28 cellular contexts compared by ENCODE assay signal in the genomic region with DNA sequence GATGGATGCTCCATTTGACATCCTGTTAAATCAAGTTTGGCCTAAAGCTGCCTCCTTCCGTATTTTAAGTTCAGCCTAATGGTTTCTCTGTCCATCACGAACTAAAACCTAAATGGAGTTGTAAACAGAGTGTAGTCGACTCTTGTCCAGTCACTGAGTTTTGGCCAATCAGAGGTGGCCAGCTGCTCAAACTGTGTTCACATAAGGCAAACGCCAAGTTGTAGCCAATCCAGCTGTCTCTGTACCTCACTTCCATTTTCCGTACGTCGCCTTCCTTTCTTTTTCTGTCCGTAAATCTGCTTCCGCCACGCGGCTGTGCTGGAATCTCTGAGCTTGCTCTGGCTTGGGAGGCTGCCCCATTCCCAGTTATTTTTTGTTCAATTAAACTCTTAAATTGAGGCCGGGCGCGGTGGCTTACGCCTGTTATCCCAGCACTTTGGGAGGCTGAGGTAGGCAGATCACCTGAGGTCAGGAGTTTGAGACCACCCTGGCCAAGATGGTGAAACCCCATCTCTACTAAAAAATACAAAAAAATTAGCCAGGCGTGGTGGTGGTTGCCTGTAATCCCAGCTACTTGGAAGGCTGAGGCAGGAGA.
"Had no signal": no experiment of that assay in that cellular context is flagged by ENCODE, and none has a peak within 500 bp of the region (broad histone marks: within the 10 kb centered on the region; RNA-seq: fewer than 3 reads in every experiment).

No MANE protein-coding gene starts in this region.

- DNase-seq: hippocampal formation; left colon; left lung; lower lobe of right lung; mammary epithelial cell; mesendoderm; naive thymus-derived CD4-positive, alpha-beta T cell; ovary; retina; right cardiac atrium; sigmoid colon; stimulated activated CD4-positive, alpha-beta T cell treated with anti-CD3 and anti-CD28 coated beads, Interleukin-12 subunit alpha, Interleukin-12 subunit beta, amount 100 ng/mL, for 4 hours; stimulated activated CD4-positive, alpha-beta T cell treated with anti-CD3 and anti-CD28 coated beads, Interleukin-15, amount 100 ng/mL, for 24 hours; stimulated activated CD4-positive, alpha-beta T cell treated with anti-CD3 and anti-CD28 coated beads, Interleukin-2, amount 100 ng/mL, for 24 hours; stimulated activated CD4-positive, alpha-beta T cell treated with anti-CD3 and anti-CD28 coated beads, Interleukin-4, amount 100 ng/mL, for 1 hour; stimulated activated naive B cell treated with anti-CD40 and anti-IgM and Interleukin-4, amounts not matched to agents 10 μg/mL and 1 μg/mL and 100 μg/mL, for 72 hours; stimulated activated naive CD8-positive, alpha-beta T cell treated with anti-CD3 and anti-CD28 coated beads, Interleukin-15, Interleukin-2, amounts not matched to agents 100 U/mL and 50 U/mL, for 24 hours; stomach; testis; thyroid gland; transverse colon; upper lobe of left lung had no signal

- H3K9me3 ChIP-seq: left lung, lower lobe of right lung, ovary, prostate gland, sigmoid colon, stomach, testis, thyroid gland, transverse colon, upper lobe of left lung, vagina had no signal

- H3K36me3 Mint-ChIP-seq: mesothelial cell of epicardium; naive thymus-derived CD4-positive, alpha-beta T cell; natural killer cell treated with Interleukin-12 subunit alpha and Interleukin-12 subunit beta and Interleukin-15 and Interleukin-18, amount 100 ng/mL, for 72 hours; stimulated activated naive B cell treated with anti-CD40 and anti-IgM and Interleukin-4, amounts not matched to agents 10 μg/mL and 1 μg/mL and 100 μg/mL, for 72 hours had no signal

- ATAC-seq: left lung; lower lobe of right lung; naive thymus-derived CD4-positive, alpha-beta T cell; natural killer cell treated with Interleukin-12 subunit alpha and Interleukin-12 subunit beta and Interleukin-15 and Interleukin-18, amount 100 ng/mL, for 72 hours; right cardiac atrium; stimulated activated naive B cell treated with anti-CD40 and anti-IgM and Interleukin-4, amounts not matched to agents 10 μg/mL and 1 μg/mL and 100 μg/mL, for 72 hours; stimulated activated naive CD8-positive, alpha-beta T cell treated with anti-CD3 and anti-CD28 coated beads, Interleukin-15, Interleukin-2, amounts not matched to agents 100 U/mL and 50 U/mL, for 24 hours had no signal

- H3K27ac ChIP-seq: left lung, lower lobe of right lung, ovary, prostate gland, sigmoid colon, skin epidermis, stomach, testis, thyroid gland, transverse colon, upper lobe of left lung, vagina had no signal

- H3K4me1 ChIP-seq: left lung, lower lobe of right lung, prostate gland, sigmoid colon, stomach, testis, transverse colon, upper lobe of left lung, vagina had no signal

- H3K27me3 ChIP-seq: ovary, stomach, testis, thyroid gland, transverse colon, upper lobe of left lung, vagina had no signal

- H3K4me3 Mint-ChIP-seq: mesothelial cell of epicardium; naive thymus-derived CD4-positive, alpha-beta T cell; natural killer cell treated with Interleukin-12 subunit alpha and Interleukin-12 subunit beta and Interleukin-15 and Interleukin-18, amount 100 ng/mL, for 72 hours; stimulated activated naive B cell treated with anti-CD40 and anti-IgM and Interleukin-4, amounts not matched to agents 10 μg/mL and 1 μg/mL and 100 μg/mL, for 72 hours had no signal

- FAIRE-seq: keratinocyte had no signal

- H3K4me3 ChIP-seq: left lung, lower lobe of right lung, ovary, prostate gland, sigmoid colon, skin epidermis, stomach, testis, thyroid gland, transverse colon, upper lobe of left lung, vagina had no signal

- H3K36me3 ChIP-seq: left lung, lower lobe of right lung, ovary, prostate gland, sigmoid colon, stomach, thyroid gland, transverse colon, upper lobe of left lung, vagina had no signal

- H3K27ac Mint-ChIP-seq: mesothelial cell of epicardium; naive thymus-derived CD4-positive, alpha-beta T cell; natural killer cell treated with Interleukin-12 subunit alpha and Interleukin-12 subunit beta and Interleukin-15 and Interleukin-18, amount 100 ng/mL, for 72 hours; stimulated activated naive B cell treated with anti-CD40 and anti-IgM and Interleukin-4, amounts not matched to agents 10 μg/mL and 1 μg/mL and 100 μg/mL, for 72 hours had no signal

- H3K4me1 Mint-ChIP-seq: mesothelial cell of epicardium; naive thymus-derived CD4-positive, alpha-beta T cell had no signal

- H3K9me3 Mint-ChIP-seq: mesothelial cell of epicardium; natural killer cell treated with Interleukin-12 subunit alpha and Interleukin-12 subunit beta and Interleukin-15 and Interleukin-18, amount 100 ng/mL, for 72 hours had no signal
